13 cellular contexts compared by ENCODE assay signal in genomic region chr6:56613247-56613851, GRCh38. TPM values are rescaled to one million over a fixed set of nuclear protein-coding genes. Genes with fewer than 3 reads are reported as not detected.
DNase-seq lines count a peak whose midpoint lies in the region; ATAC-seq and TF ChIP-seq lines count a peak whose summit lies in the region.
"Had no signal": no experiment of that assay in that cellular context is flagged by ENCODE, and none has a peak within 500 bp of the region (broad histone marks: within the 10 kb centered on the region; RNA-seq: fewer than 3 reads in every experiment).

No MANE protein-coding gene starts in this region.

- no peak for TF ChIP-seq CTCF in heart right ventricle (IDR thresholded peaks at IDR 0.05)
- TF ChIP-seq CTCF in IMR-90 (conservative IDR thresholded peaks at IDR 0.05; ENCODE audit: low read depth, low read length), result no peak
- no peak for TF ChIP-seq CTCF in epithelial cell of esophagus (IDR thresholded peaks at IDR 0.05; ENCODE audit: insufficient read depth, low read depth, low read length, missing control alignments)
- no peak for TF ChIP-seq CTCF in GM13976 (IDR thresholded peaks at IDR 0.05; ENCODE audit: borderline replicate concordance, control extremely low read depth, extremely low read depth, insufficient read depth, missing control alignments)

- no peak overlapping the region for H3K56ac ChIP-seq in IMR-90 (ENCODE audit: extremely low read depth, insufficient read depth, low read length)

- intact Hi-C loops in heart right ventricle (cut with DNase I) (no loop called here), left cardiac atrium (cut with DNase I) (no loop called here), IMR-90 (cut with micrococcal nuclease) (no loop called here)
- intact Hi-C loops in activated CD4-positive, alpha-beta memory T cell treated with anti-CD3 and anti-CD28 coated beads for 36 hours (cut with micrococcal nuclease), result no loop called here

- H2BK5ac ChIP-seq in IMR-90 (ENCODE audit: low read depth, low read length, poor library complexity, severe bottlenecking), result no peak overlapping the region

- no peak overlapping the region for H3K4me3 Mint-ChIP-seq in activated CD4-positive, alpha-beta memory T cell treated with anti-CD3 and anti-CD28 coated beads for 36 hours
- H3K4me3 Mint-ChIP-seq: CD4-positive, CD25-positive, alpha-beta regulatory T cell; H9 had no signal

- H3K27ac Mint-ChIP-seq in activated CD4-positive, alpha-beta memory T cell treated with anti-CD3 and anti-CD28 coated beads for 36 hours, result no peak overlapping the region
- H3K27ac Mint-ChIP-seq: CD4-positive, CD25-positive, alpha-beta regulatory T cell had no signal

- in situ Hi-C loops in IMR-90 (cut with MboI; ENCODE audit: low sequenced_read_pairs), result no loop called here
- in situ Hi-C loops in GM13976 (cut with MboI; ENCODE audit: low sequenced_read_pairs, unreplicated experiment), result no loop called here

- peaks cover 0 to 5% of the 10 kb centered on the region in 2 experiments; a peak in 1 of 4 replicates for H3K79me1 ChIP-seq in IMR-90 (ENCODE audit: low read depth in 1 of 2, low read length in 2 of 2)

- TF ChIP-seq POLR2A in IMR-90 (IDR thresholded peaks at IDR 0.05; ENCODE audit: low read depth, low read length), result no peak

- no peak overlapping the region for H2BK15ac ChIP-seq in IMR-90 (ENCODE audit: low read depth, low read length)

- no peak overlapping the region for H2BK120ac ChIP-seq in IMR-90 (ENCODE audit: low read depth, low read length)

- no peak overlapping the region for H2AK9ac ChIP-seq in IMR-90 (replicated peaks; ENCODE audit: low read depth, low read length, poor library complexity)

- no peak for TF ChIP-seq RAD21 in IMR-90 (IDR thresholded peaks at IDR 0.05; ENCODE audit: low read length)

- H3K4me2 ChIP-seq in IMR-90 (ENCODE audit: low read depth, low read length), result no peak overlapping the region
- H3K4me2 ChIP-seq: BLaER1 treated with 17β-estradiol and CSF1 and Interleukin-3, amounts not matched to agents 10 nM and 100 nM had no signal

- peak in 5 of 8 donors; percentile 39 to 58 (median 50) for ATAC-seq in heart right ventricle
- ATAC-seq in left cardiac atrium, result no peak
- ATAC-seq in IMR-90 (ENCODE audit: low read depth), result no peak

- POLR2A ChIA-PET in IMR-90 (lab: Charles Lee; ENCODE audit: unreplicated experiment), result no interaction called here
- POLR2A ChIA-PET in activated CD4-positive, alpha-beta memory T cell treated with anti-CD3 and anti-CD28 coated beads for 36 hours (lab: Charles Lee), result no interaction called here

- H3K27me3 ChIP-seq in heart right ventricle, result no peaks in the 10 kb centered on the region
- H3K27me3 ChIP-seq in IMR-90 (ENCODE audit: control insufficient read depth, insufficient read depth, low read length), result no peaks in the 10 kb centered on the region
- H3K27me3 ChIP-seq: BLaER1 treated with 17β-estradiol and CSF1 and Interleukin-3, amounts not matched to agents 10 nM and 100 nM had no signal

- H4K20me1 ChIP-seq in IMR-90 (ENCODE audit: insufficient read depth, low read length), result no peaks in the 10 kb centered on the region
- H4K20me1 ChIP-seq: BLaER1 treated with 17β-estradiol and CSF1 and Interleukin-3, amounts not matched to agents 10 nM and 100 nM had no signal

- no peaks in the 10 kb centered on the region for H3K4me1 Mint-ChIP-seq in activated CD4-positive, alpha-beta memory T cell treated with anti-CD3 and anti-CD28 coated beads for 36 hours (ENCODE audit: low read depth)
- H3K4me1 Mint-ChIP-seq: CD4-positive, CD25-positive, alpha-beta regulatory T cell had no signal

- CTCF ChIA-PET in IMR-90 (lab: Yijun Ruan, JAX), result interaction anchor here (1.0 to 1.4 kb wide), 3 partner anchors 13 to 18 kb away, joined by 3 to 4 read pairs (median 3); no protein-coding TSS in a partner anchor
- CTCF ChIA-PET in activated CD4-positive, alpha-beta memory T cell treated with anti-CD3 and anti-CD28 coated beads for 36 hours (lab: Charles Lee), result no interaction called here

- H2BK20ac ChIP-seq in IMR-90 (ENCODE audit: low read depth, low read length), result no peak overlapping the region

- H3K18ac ChIP-seq in IMR-90 (ENCODE audit: low read depth, low read length), result no peak overlapping the region

- no peak overlapping the region for H3K23ac ChIP-seq in IMR-90 (ENCODE audit: low read depth, low read length)

- H3K9me3 Mint-ChIP-seq in activated CD4-positive, alpha-beta memory T cell treated with anti-CD3 and anti-CD28 coated beads for 36 hours, result no peaks in the 10 kb centered on the region
- H3K9me3 Mint-ChIP-seq: H9 had no signal

- H3K36me3 Mint-ChIP-seq in activated CD4-positive, alpha-beta memory T cell treated with anti-CD3 and anti-CD28 coated beads for 36 hours, result no peaks in the 10 kb centered on the region
- H3K36me3 Mint-ChIP-seq: CD4-positive, CD25-positive, alpha-beta regulatory T cell had no signal

- H3K4me1 ChIP-seq in heart right ventricle (peaks cover 0 to 7% (median 0%) of the 10 kb centered on the region in 9 donors), IMR-90 (ENCODE audit: control insufficient read depth, insufficient read depth, low read length) (no peaks in the 10 kb centered on the region)
- H3K4me1 ChIP-seq: BLaER1 treated with 17β-estradiol and CSF1 and Interleukin-3, amounts not matched to agents 10 nM and 100 nM had no signal

- no peaks in the 10 kb centered on the region for H3K9me3 ChIP-seq in heart right ventricle
- H3K9me3 ChIP-seq in IMR-90 (ENCODE audit: control insufficient read depth, insufficient read depth, low read length), result no peaks in the 10 kb centered on the region
- H3K9me3 ChIP-seq: BLaER1 treated with 17β-estradiol and CSF1 and Interleukin-3, amounts not matched to agents 10 nM and 100 nM had no signal

- no peak overlapping the region for H4K8ac ChIP-seq in IMR-90 (ENCODE audit: low read depth in 2 of 2, low read length in 2 of 2)

- no peak overlapping the region for H4K91ac ChIP-seq in IMR-90 (ENCODE audit: insufficient read depth, low read depth, low read length)

- no peak overlapping the region for H3K4ac ChIP-seq in IMR-90 (ENCODE audit: low read depth, low read length)

- no peak overlapping the region for H3K4me3 ChIP-seq in heart right ventricle
- H3K4me3 ChIP-seq in IMR-90 (ENCODE audit: insufficient read depth, low read depth, low read length), result no peak overlapping the region
- H3K4me3 ChIP-seq in epithelial cell of esophagus (ENCODE audit: low read length), result no peak overlapping the region
- H3K4me3 ChIP-seq: BLaER1 treated with 17β-estradiol and CSF1 and Interleukin-3, amounts not matched to agents 10 nM and 100 nM had no signal

- WGBS in heart right ventricle, 2 donors, result 49 to 57% methylated on average over 6 of the region's 6 CpGs
- WGBS in IMR-90 (ENCODE audit: extremely low coverage in 2 of 2, insufficient read length in 1 of 2), 2 experiments, result no CpG with 5 or more reads among the region's 6 CpGs

- BruUV-seq in IMR-90 (replicated peaks; lab: Mats Ljungman, UMichigan), result no TSS peak

- DNase-seq in heart right ventricle (no peak), left cardiac atrium (no peak), IMR-90 (no peak), epithelial cell of esophagus (ENCODE audit: low read depth) (peak; percentile 56), LoVo (ENCODE audit: low spot score) (no peak), GM13976 (ENCODE audit: low spot score) (no peak)
- DNase-seq in activated CD4-positive, alpha-beta memory T cell treated with anti-CD3 and anti-CD28 coated beads for 36 hours, result no peak
- DNase-seq: ACHN; CD4-positive, CD25-positive, alpha-beta regulatory T cell; DMS 273 treated with DMSO at 0.1 percent for 48 hours; GOT3; H9 had no signal

- H3K27me3 Mint-ChIP-seq in activated CD4-positive, alpha-beta memory T cell treated with anti-CD3 and anti-CD28 coated beads for 36 hours, result peaks cover 3% of the 10 kb centered on the region
- H3K27me3 Mint-ChIP-seq: CD4-positive, CD25-positive, alpha-beta regulatory T cell had no signal

- H3K9me1 ChIP-seq in IMR-90 (ENCODE audit: insufficient read depth, low read length), result no peaks in the 10 kb centered on the region

- no peak overlapping the region for H3K27ac ChIP-seq in heart right ventricle
- no peak overlapping the region for H3K27ac ChIP-seq in IMR-90 (ENCODE audit: insufficient read depth, low read length)
- H3K27ac ChIP-seq: BLaER1 treated with 17β-estradiol and CSF1 and Interleukin-3, amounts not matched to agents 10 nM and 100 nM had no signal

- H2AFZ ChIP-seq in IMR-90 (replicated peaks; ENCODE audit: low read length, poor library complexity), result no peak overlapping the region

- H3K14ac ChIP-seq in IMR-90 (replicated peaks; ENCODE audit: low read depth, low read length), result no peak overlapping the region

- dilution Hi-C loops in IMR-90 (cut with HindIII; ENCODE audit: low sequenced_read_pairs, unreplicated experiment), result no loop called here

- H4K5ac ChIP-seq in IMR-90 (ENCODE audit: low read depth, low read length), result no peak overlapping the region

- no peak overlapping the region for H3K9ac ChIP-seq in IMR-90 (ENCODE audit: low read depth, low read length)
- H3K9ac ChIP-seq: BLaER1 treated with 17β-estradiol and CSF1 and Interleukin-3, amounts not matched to agents 10 nM and 100 nM had no signal

- no peak overlapping the region for H2AK5ac ChIP-seq in IMR-90 (ENCODE audit: low read depth, low read length)

- peaks cover 0 to 96% (median 30%) of the 10 kb centered on the region in 9 donors for H3K36me3 ChIP-seq in heart right ventricle
- H3K36me3 ChIP-seq in IMR-90 (ENCODE audit: control insufficient read depth, insufficient read depth, low read length), result peaks cover 32% of the 10 kb centered on the region

TF ChIP-seq in IMR-90, 13 proteins besides CTCF, POLR2A, EP300 and RAD21 (continues in another document):
- TF ChIP-seq BHLHE40 (IDR thresholded peaks at IDR 0.05; ENCODE audit: low read depth, low read length), result no peak
- no peak for TF ChIP-seq FOS (IDR thresholded peaks at IDR 0.05; ENCODE audit: low read depth, low read length)
- no peak for TF ChIP-seq RCOR1 (IDR thresholded peaks at IDR 0.05; ENCODE audit: insufficient replicate concordance, low read length)
- no peak for TF ChIP-seq MAZ (IDR thresholded peaks at IDR 0.05; ENCODE audit: borderline replicate concordance, low read depth, low read length)
- no peak for TF ChIP-seq NFE2L2 (IDR thresholded peaks at IDR 0.05; ENCODE audit: low read depth, low read length)
- TF ChIP-seq SMC3 (IDR thresholded peaks at IDR 0.05; ENCODE audit: low read depth, low read length), result no peak
- no peak for TF ChIP-seq RFX5 (IDR thresholded peaks at IDR 0.05; ENCODE audit: low read depth, low read length)
- TF ChIP-seq MAFK (IDR thresholded peaks at IDR 0.05; ENCODE audit: low read depth, low read length), result peak; percentile 28; the same call in 1 of the 2 replicates

RNA-seq across cellular contexts. Expression of gene DST, which starts 29.3 kb away (rescaled TPM):
- total RNA-seq in heart right ventricle, result 100 to 1,000 TPM; 218 to 619 (median 514) TPM
- 100 to 1,000 TPM; 103 to 211 TPM for polyA plus RNA-seq in heart right ventricle
- total RNA-seq in left cardiac atrium, result 100 to 1,000 TPM; 190 to 213 TPM
- total RNA-seq in IMR-90 (2012; rRNA removed), result 452 and 544 TPM in 2 replicates
- 80.7 and 97.7 TPM in 2 replicates for polyA plus RNA-seq in IMR-90 (2012; rRNA removed)
- 12.6 and 26.5 TPM in 2 replicates for polyA plus RNA-seq in IMR-90 (2012; cell fraction: cytosol; rRNA removed)
- 183 and 380 TPM in 2 replicates for polyA plus RNA-seq in IMR-90 (2012; cell fraction: nucleus; rRNA removed; ENCODE audit: low replicate concordance)
- 1 to 10 TPM; 5.7 to 6.2 TPM for total RNA-seq in activated CD4-positive, alpha-beta memory T cell treated with anti-CD3 and anti-CD28 coated beads for 36 hours

Comparison
In these comparisons a context has a peak if more than half of its experiments do, and no peak if none do; other contexts are left out.
1. ATAC-seq: peak in heart right ventricle (5 of 8); none in left cardiac atrium (0 of 2) and IMR-90 (single experiment).
2. RNA of gene DST, which starts 29.3 kb away (total RNA-seq): 218 to 619 TPM in heart right ventricle, 452 to 544 TPM in IMR-90 and 190 to 213 TPM in left cardiac atrium; 5.7 to 6.2 TPM in activated CD4-positive, alpha-beta memory T cell treated with anti-CD3 and anti-CD28 coated beads for 36 hours; every median in the first group is over 10 times any median in the second.